ENCODE assay signal across 1 cellular context in genomic region chr6:136037246-136037884, GRCh38.
TF ChIP-seq lines count a peak whose summit lies in the region.

No MANE protein-coding gene starts in this region.

TF ChIP-seq in WTC11, 78 proteins besides CTCF, POLR2A, EP300 and RAD21 (continued from another document):
- TF ChIP-seq IRF2 (CRISPR knock-in tag; IDR thresholded peaks at IDR 0.05; ENCODE audit: borderline replicate concordance, low read depth) (no peak), ZNF263 (CRISPR knock-in tag; IDR thresholded peaks at IDR 0.05; ENCODE audit: low read depth) (no peak), CDX4 (CRISPR knock-in tag; IDR thresholded peaks at IDR 0.05; ENCODE audit: borderline replicate concordance) (no peak)
TF ChIP-seq in WTC11: peak in this region for 0.
